ENCODE assay signal across 7 cellular contexts in genomic region chr2:127887452-127888219, GRCh38. TPM values are rescaled to one million over a fixed set of nuclear protein-coding genes. Genes with fewer than 3 reads are reported as not detected.
DNase-seq lines count a peak whose midpoint lies in the region; ATAC-seq and TF ChIP-seq lines count a peak whose summit lies in the region.

No MANE protein-coding gene starts in this region.

- intact Hi-C loops in activated CD8-positive, alpha-beta T cell treated with anti-CD3 and anti-CD28 coated beads for 36 hours (cut with micrococcal nuclease): no loop called here
- intact Hi-C loops in spleen (cut with DNase I; ENCODE audit: low total_unique reads): no loop called here

- peak overlapping the region; percentile 81 for H3K4me3 Mint-ChIP-seq in activated CD8-positive, alpha-beta T cell treated with anti-CD3 and anti-CD28 coated beads for 36 hours

- CTCF ChIA-PET in activated CD8-positive, alpha-beta T cell treated with anti-CD3 and anti-CD28 coated beads for 36 hours (lab: Charles Lee): interaction anchor here (1.0 kb wide), 1 partner anchor 29 kb away, joined by 3 read pairs; no protein-coding TSS in a partner anchor

- peaks cover 15% of the 10 kb centered on the region for H3K36me3 Mint-ChIP-seq in activated CD8-positive, alpha-beta T cell treated with anti-CD3 and anti-CD28 coated beads for 36 hours (ENCODE audit: low read depth)

- no peaks in the 10 kb centered on the region for H3K9me3 ChIP-seq in spleen

- no peaks in the 10 kb centered on the region for H3K27me3 Mint-ChIP-seq in activated CD8-positive, alpha-beta T cell treated with anti-CD3 and anti-CD28 coated beads for 36 hours

- POLR2A ChIA-PET in activated CD8-positive, alpha-beta T cell treated with anti-CD3 and anti-CD28 coated beads for 36 hours (lab: Charles Lee): interaction anchor here (1.0 to 1.3 kb wide), 3 partner anchors 9 to 361 kb away, joined by 3 to 4 read pairs (median 3); partner anchors contain the start of genes IWS1 and SFT2D3

- peaks cover 33% of the 10 kb centered on the region for H3K4me1 Mint-ChIP-seq in activated CD8-positive, alpha-beta T cell treated with anti-CD3 and anti-CD28 coated beads for 36 hours (ENCODE audit: low read depth)

- WGBS in spleen, 5 donors: 60 to 70% (median 63%) methylated on average over 6 of the region's 6 CpGs

- ATAC-seq in activated CD8-positive, alpha-beta T cell treated with anti-CD3 and anti-CD28 coated beads for 36 hours: no peak
- ATAC-seq in GM18861 (IDR thresholded peaks at IDR 0.05; ENCODE audit: unreplicated experiment) (no peak), GM19467 (IDR thresholded peaks at IDR 0.05; ENCODE audit: unreplicated experiment) (no peak)

- H3K27ac ChIP-seq in HL-60 (replicated peaks) (peak overlapping the region; percentile 82), spleen (peak overlapping the region; percentile 10 to 96 (median 92))

- H3K4me1 ChIP-seq in spleen: peaks cover 21 to 51% (median 32%) of the 10 kb centered on the region in 6 donors

- H3K36me3 ChIP-seq in spleen: peaks cover 0 to 14% (median 5%) of the 10 kb centered on the region in 6 donors

- H3K27me3 ChIP-seq in HL-60 (ENCODE audit: insufficient read depth, poor library complexity, severe bottlenecking) (no peaks in the 10 kb centered on the region), spleen (replicated peaks in 1 of 7) (no peaks in the 10 kb centered on the region)

- no peak for TF ChIP-seq POLR2A in spleen (IDR thresholded peaks at IDR 0.05)

- peak overlapping the region; percentile 89 for H3K27ac Mint-ChIP-seq in activated CD8-positive, alpha-beta T cell treated with anti-CD3 and anti-CD28 coated beads for 36 hours

- H3K4me3 ChIP-seq in HL-60 (replicated peaks; ENCODE audit: insufficient read depth, low read length): peak overlapping the region; percentile 26
- peak overlapping the region; percentile 53 to 56 for H3K4me3 ChIP-seq in foreskin fibroblast (ENCODE audit: low read depth in 1 of 2, low read length in 2 of 2)
- peak overlapping the region in 6 of 8 donors; percentile 6 to 77 (median 62) for H3K4me3 ChIP-seq in spleen

- DNase-seq in HL-60 (ENCODE audit: low read depth in 1 of 2, low spot score in 1 of 2) (no peak), foreskin fibroblast (peak in 1 of 2 donors; percentile 16), spleen (no peak), mucosa of gallbladder (ENCODE audit: low spot score) (no peak)
- DNase-seq in activated CD8-positive, alpha-beta T cell treated with anti-CD3 and anti-CD28 coated beads for 36 hours: no peak

- TF ChIP-seq CTCF in HL-60 (IDR thresholded peaks at IDR 0.05; ENCODE audit: insufficient read depth, low read length): no peak
- TF ChIP-seq CTCF in activated CD8-positive, alpha-beta T cell treated with anti-CD3 and anti-CD28 coated beads for 36 hours (IDR thresholded peaks at IDR 0.05): no peak
- no peak for TF ChIP-seq CTCF in foreskin fibroblast (IDR thresholded peaks at IDR 0.05; ENCODE audit: low read depth, low read length)
- no peak for TF ChIP-seq CTCF in spleen (IDR thresholded peaks at IDR 0.05 in 8 of 11, conservative IDR thresholded peaks at IDR 0.05 in 3 of 11)

- H3K9me3 Mint-ChIP-seq in activated CD8-positive, alpha-beta T cell treated with anti-CD3 and anti-CD28 coated beads for 36 hours: no peaks in the 10 kb centered on the region

RNA-seq across cellular contexts. Expression of gene AMMECR1L, which starts 1.9 kb away (rescaled TPM):
- 10 to 100 TPM; 12.5 to 13.1 TPM for total RNA-seq in activated CD8-positive, alpha-beta T cell treated with anti-CD3 and anti-CD28 coated beads for 36 hours
- total RNA-seq in spleen (10 to 100 TPM; 12.9 to 17.2 (median 15.0) TPM), mucosa of gallbladder (14.4 TPM)
- polyA plus RNA-seq in spleen: 1 to 10 TPM; 4.8 to 8.3 (median 7.7) TPM

RNA-seq across cellular contexts. Expression of gene POLR2D, which starts 29.7 kb away (rescaled TPM):
- 10 to 100 TPM; 72.5 to 75.0 TPM for total RNA-seq in activated CD8-positive, alpha-beta T cell treated with anti-CD3 and anti-CD28 coated beads for 36 hours
- total RNA-seq in spleen (10 to 100 TPM; 16.1 to 29.8 (median 25.6) TPM), mucosa of gallbladder (21.4 TPM)
- 10 to 100 TPM; 11.4 to 16.0 (median 13.4) TPM for polyA plus RNA-seq in spleen
